In genomic region chrX:41348551-41348950, GRCh38 we compare ENCODE assay signal across 18 cellular contexts.
"Had no signal": no experiment of that assay in that cellular context is flagged by ENCODE, and none has a peak within 500 bp of the region (broad histone marks: within the 10 kb centered on the region; RNA-seq: fewer than 3 reads in every experiment).

No MANE protein-coding gene starts in this region.

- H3K27me3 Mint-ChIP-seq: activated CD8-positive, alpha-beta T cell treated with anti-CD3 and anti-CD28 coated beads for 36 hours; progenitor cell of endocrine pancreas had no signal

- ATAC-seq: activated CD8-positive, alpha-beta T cell treated with anti-CD3 and anti-CD28 coated beads for 36 hours; activated T-cell treated with anti-CD3 and anti-CD28 coated beads, Interleukin-2, amount 50 U/mL, for 4 hours; foreskin keratinocyte; left lung; stimulated activated naive CD8-positive, alpha-beta T cell treated with anti-CD3 and anti-CD28 coated beads, Interleukin-15, Interleukin-2, amounts not matched to agents 100 U/mL and 50 U/mL, for 24 hours had no signal

- H3K27me3 ChIP-seq: foreskin keratinocyte, left lung, tibial nerve, uterus had no signal

- H3K36me3 ChIP-seq: uterus had no signal

- H3K4me1 ChIP-seq: foreskin keratinocyte, left lung, tibial nerve, uterus had no signal

- H3K27ac Mint-ChIP-seq: activated CD8-positive, alpha-beta T cell treated with anti-CD3 and anti-CD28 coated beads for 36 hours; progenitor cell of endocrine pancreas had no signal

- H3K9me3 Mint-ChIP-seq: activated CD8-positive, alpha-beta T cell treated with anti-CD3 and anti-CD28 coated beads for 36 hours; activated T-cell treated with anti-CD3 and anti-CD28 coated beads, Interleukin-2, amount 50 U/mL, for 4 hours had no signal

- H3K9me3 ChIP-seq: left lung, tibial nerve, uterus had no signal

- H3K4me3 Mint-ChIP-seq: activated CD8-positive, alpha-beta T cell treated with anti-CD3 and anti-CD28 coated beads for 36 hours; activated T-cell treated with anti-CD3 and anti-CD28 coated beads, Interleukin-2, amount 50 U/mL, for 4 hours had no signal

- H3K4me3 ChIP-seq: coronary artery, left lung, tibial nerve, uterus had no signal

- H3K27ac ChIP-seq: coronary artery, foreskin keratinocyte, left lung, tibial nerve, uterus, WERI-Rb-1 had no signal

- DNase-seq: activated CD8-positive, alpha-beta T cell treated with anti-CD3 and anti-CD28 coated beads for 36 hours; activated naive CD4-positive, alpha-beta T cell treated with anti-CD3 and anti-CD28 coated beads, Interleukin-2, amount 50 U/mL, for 16 hours; activated T-cell treated with anti-CD3 and anti-CD28 coated beads, Interleukin-2, amount 50 U/mL, for 4 hours; amygdala; caudate nucleus; foreskin keratinocyte; hippocampal formation; left lung; midbrain; occipital lobe; stimulated activated CD4-positive, alpha-beta T cell treated with anti-CD3 and anti-CD28 coated beads, Interleukin-2, amount 100 ng/mL, for 24 hours; stimulated activated naive CD8-positive, alpha-beta T cell treated with anti-CD3 and anti-CD28 coated beads, Interleukin-15, Interleukin-2, amounts not matched to agents 100 U/mL and 50 U/mL, for 24 hours; SW 1271; uterus; WERI-Rb-1 had no signal
